In the genomic region with DNA sequence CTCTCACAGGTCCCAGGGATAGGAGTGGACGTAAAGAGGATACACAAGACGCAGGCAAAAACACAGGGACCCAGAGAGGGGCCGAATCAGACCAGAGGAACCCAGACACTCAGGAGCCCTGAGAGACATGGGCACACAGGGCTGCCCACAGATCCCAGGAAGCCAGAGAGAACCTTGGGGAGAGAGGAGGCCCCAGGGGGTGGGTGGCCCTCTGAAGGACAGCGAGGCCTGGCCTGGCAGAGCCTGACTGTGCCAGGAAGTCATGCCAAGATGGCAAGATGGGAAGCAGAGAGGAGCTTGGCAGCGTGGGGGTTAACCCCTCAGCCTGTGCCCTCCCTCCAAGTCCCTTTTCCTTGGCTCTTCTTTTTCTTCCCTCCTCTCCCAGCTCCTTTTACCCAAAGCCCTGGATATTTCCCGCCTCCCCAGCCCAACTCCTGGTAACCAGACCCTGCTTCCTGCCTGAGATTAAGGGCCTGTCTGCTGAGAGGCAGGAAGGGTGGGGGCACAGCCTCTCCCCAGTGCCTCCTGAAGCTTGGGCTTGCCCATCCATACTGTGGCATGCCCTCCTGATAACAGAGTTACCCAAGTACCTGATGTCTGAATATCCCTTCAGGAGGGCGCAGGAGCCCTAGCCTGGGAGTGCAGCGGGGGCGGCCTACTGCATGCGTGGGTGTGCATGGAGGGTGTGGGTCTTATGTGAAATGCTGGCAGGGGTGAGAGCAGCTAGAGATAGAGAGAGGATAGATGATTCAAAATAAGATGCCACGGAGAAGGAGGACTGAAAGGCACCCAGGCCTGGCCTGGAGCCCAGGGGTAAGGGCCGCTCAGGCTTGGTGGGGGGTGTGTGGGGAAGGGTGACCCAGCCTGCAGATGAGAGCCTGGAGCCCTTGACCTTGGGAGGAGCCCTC, we compare ENCODE assay signal across 18 cellular contexts. TPM values are rescaled to one million over a fixed set of nuclear protein-coding genes. Genes with fewer than 3 reads are reported as not detected.
DNase-seq lines count a peak whose midpoint lies in the region; ATAC-seq and TF ChIP-seq lines count a peak whose summit lies in the region.
"Had no signal": no experiment of that assay in that cellular context is flagged by ENCODE, and none has a peak within 500 bp of the region (broad histone marks: within the 10 kb centered on the region; RNA-seq: fewer than 3 reads in every experiment).

No MANE protein-coding gene starts in this region.

- H3K9ac ChIP-seq in neural progenitor cell, result no peak overlapping the region

- H3K27me3 Mint-ChIP-seq in activated T-cell treated with anti-CD3 and anti-CD28 coated beads, Interleukin-2, amount 50 U/mL, for 24 hours, result no peaks in the 10 kb centered on the region
- H3K27me3 Mint-ChIP-seq in activated T-helper 17 cell treated with anti-CD3 and anti-CD28 coated beads, Interleukin-2, amount 50 U/mL, for 72 hours, result no peaks in the 10 kb centered on the region
- H3K27me3 Mint-ChIP-seq in neural progenitor cell (ENCODE audit: insufficient read depth, low read depth), result peaks cover 28% of the 10 kb centered on the region

- peaks cover 4% of the 10 kb centered on the region for H4K20me1 ChIP-seq in neural progenitor cell (ENCODE audit: low read depth)

- H3K4me1 Mint-ChIP-seq in activated T-cell treated with anti-CD3 and anti-CD28 coated beads, Interleukin-2, amount 50 U/mL, for 24 hours (ENCODE audit: low read depth), result peaks cover 92% of the 10 kb centered on the region
- peaks cover 14% of the 10 kb centered on the region for H3K4me1 Mint-ChIP-seq in activated T-helper 17 cell treated with anti-CD3 and anti-CD28 coated beads, Interleukin-2, amount 50 U/mL, for 72 hours
- H3K4me1 Mint-ChIP-seq in neural progenitor cell, result peaks cover 4% of the 10 kb centered on the region

- H3K27me3 ChIP-seq in neural progenitor cell, result peaks cover 38% of the 10 kb centered on the region

- H3K36me3 ChIP-seq in HEK293 (ENCODE audit: control insufficient read depth in 2 of 2, insufficient read depth in 1 of 2, low read length in 2 of 2) (no peaks in the 10 kb centered on the region), neural progenitor cell (no peaks in the 10 kb centered on the region)
- H3K36me3 ChIP-seq: HAP-1, SJSA1 had no signal

- POLR2A ChIA-PET in HEK293 (lab: Yijun Ruan, JAX), result no interaction called here

- H3K9me3 Mint-ChIP-seq in activated T-cell treated with anti-CD3 and anti-CD28 coated beads, Interleukin-2, amount 50 U/mL, for 24 hours, result no peaks in the 10 kb centered on the region
- no peaks in the 10 kb centered on the region for H3K9me3 Mint-ChIP-seq in activated T-helper 17 cell treated with anti-CD3 and anti-CD28 coated beads, Interleukin-2, amount 50 U/mL, for 72 hours
- no peaks in the 10 kb centered on the region for H3K9me3 Mint-ChIP-seq in neural progenitor cell

- no peaks in the 10 kb centered on the region for H3K36me3 Mint-ChIP-seq in activated T-cell treated with anti-CD3 and anti-CD28 coated beads, Interleukin-2, amount 50 U/mL, for 24 hours (ENCODE audit: low read depth)
- no peaks in the 10 kb centered on the region for H3K36me3 Mint-ChIP-seq in activated T-helper 17 cell treated with anti-CD3 and anti-CD28 coated beads, Interleukin-2, amount 50 U/mL, for 72 hours (ENCODE audit: low read depth)
- H3K36me3 Mint-ChIP-seq in neural progenitor cell, result no peaks in the 10 kb centered on the region

- no peak overlapping the region for H3K4me3 Mint-ChIP-seq in activated T-cell treated with anti-CD3 and anti-CD28 coated beads, Interleukin-2, amount 50 U/mL, for 24 hours
- no peak overlapping the region for H3K4me3 Mint-ChIP-seq in activated T-helper 17 cell treated with anti-CD3 and anti-CD28 coated beads, Interleukin-2, amount 50 U/mL, for 72 hours
- no peak overlapping the region for H3K4me3 Mint-ChIP-seq in neural progenitor cell

- no peak overlapping the region for H3K4me2 ChIP-seq in neural progenitor cell

- H3K27ac ChIP-seq in HEK293 (ENCODE audit: extremely low read depth, low read depth, low read length) (no peak overlapping the region), neural progenitor cell (no peak overlapping the region)
- H3K27ac ChIP-seq: SJSA1 had no signal

- no peak overlapping the region for H3K27ac Mint-ChIP-seq in activated T-cell treated with anti-CD3 and anti-CD28 coated beads, Interleukin-2, amount 50 U/mL, for 24 hours
- peak overlapping the region; percentile 44 for H3K27ac Mint-ChIP-seq in activated T-helper 17 cell treated with anti-CD3 and anti-CD28 coated beads, Interleukin-2, amount 50 U/mL, for 72 hours
- peak overlapping the region; percentile 67 for H3K27ac Mint-ChIP-seq in neural progenitor cell

- H3K4me1 ChIP-seq in HEK293 (ENCODE audit: control insufficient read depth, insufficient read depth, low read length) (no peaks in the 10 kb centered on the region), neural progenitor cell (peaks cover 6% of the 10 kb centered on the region)
- H3K4me1 ChIP-seq: HAP-1, SJSA1 had no signal

- TF ChIP-seq CTCF in HEK293 (tag by site-specific recombination; IDR thresholded peaks at IDR 0.05), result no peak
- no peak for TF ChIP-seq CTCF in neural progenitor cell (IDR thresholded peaks at IDR 0.05)

- no peak overlapping the region for H2AFZ ChIP-seq in neural progenitor cell (replicated peaks)

- no peaks in the 10 kb centered on the region for H3K9me3 ChIP-seq in HEK293 (ENCODE audit: control insufficient read depth, insufficient read depth, low read depth, low read length)
- H3K9me3 ChIP-seq in neural progenitor cell (ENCODE audit: low read depth), result no peaks in the 10 kb centered on the region
- H3K9me3 ChIP-seq: HAP-1, SJSA1 had no signal

- CTCF ChIA-PET in HEK293 (lab: Yijun Ruan, JAX), result interaction anchor here (0.8 to 1.0 kb wide), 4 partner anchors 9 to 29 kb away, joined by 3 to 4 read pairs (median 4); no protein-coding TSS in a partner anchor

- H3K4me3 ChIP-seq in HEK293 (ENCODE audit: low read depth, low read length) (no peak overlapping the region), neural progenitor cell (no peak overlapping the region)
- H3K4me3 ChIP-seq: HAP-1, SJSA1 had no signal

- H3F3A ChIP-seq in neural progenitor cell (ENCODE audit: low read depth), result no peaks in the 10 kb centered on the region

- no peak for ATAC-seq in activated T-helper 17 cell treated with anti-CD3 and anti-CD28 coated beads, Interleukin-2, amount 50 U/mL, for 72 hours (replicated peaks)
- no peak for ATAC-seq in HG02885 (IDR thresholded peaks at IDR 0.05; ENCODE audit: poor library complexity, unreplicated experiment)
- ATAC-seq: sciatic nerve had no signal

- DNase-seq in activated T-cell treated with anti-CD3 and anti-CD28 coated beads, Interleukin-2, amount 50 U/mL, for 24 hours, result peak; percentile 36
- no peak for DNase-seq in activated T-cell treated with anti-CD3 and anti-CD28 coated beads, Interleukin-2, amount 50 U/mL, for 1 hour
- no peak for DNase-seq in neural progenitor cell (ENCODE audit: low spot score)
- no peak for DNase-seq in GDM1 (lab: John Stamatoyannopoulos, UW)
- no peak for DNase-seq in dedifferentiated amniotic fluid mesenchymal stem cell (ENCODE audit: extremely low spot score)
- DNase-seq: activated CD4-positive, alpha-beta T cell treated with anti-CD3 and anti-CD28 coated beads, Interleukin-2, amount 50 U/mL, for 4 hours; activated naive CD4-positive, alpha-beta T cell treated with anti-CD3 and anti-CD28 coated beads, Interleukin-2, amount 50 U/mL, for 16 hours; Kasumi-1; NCI-H1436; NCI-H345 had no signal

- no peaks in the 10 kb centered on the region for H3K79me2 ChIP-seq in neural progenitor cell (ENCODE audit: low read depth)

TF ChIP-seq in HEK293, 187 proteins besides CTCF, POLR2A, EP300 and RAD21 (continues in another document):
- TF ChIP-seq, protein P1, sequence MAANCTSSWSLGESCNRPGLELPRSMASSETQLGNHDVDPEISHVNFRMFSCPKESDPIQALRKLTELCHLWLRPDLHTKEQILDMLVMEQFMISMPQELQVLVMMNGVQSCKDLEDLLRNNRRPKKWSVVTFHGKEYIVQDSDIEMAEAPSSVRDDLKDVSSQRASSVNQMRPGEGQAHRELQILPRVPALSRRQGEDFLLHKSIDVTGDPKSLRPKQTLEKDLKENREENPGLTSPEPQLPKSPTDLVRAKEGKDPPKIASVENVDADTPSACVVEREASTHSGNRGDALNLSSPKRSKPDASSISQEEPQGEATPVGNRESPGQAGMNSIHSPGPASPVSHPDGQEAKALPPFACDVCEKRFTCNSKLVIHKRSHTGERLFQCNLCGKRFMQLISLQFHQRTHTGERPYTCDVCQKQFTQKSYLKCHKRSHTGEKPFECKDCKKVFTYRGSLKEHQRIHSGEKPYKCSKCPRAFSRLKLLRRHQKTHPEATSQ (tag by site-specific recombination; IDR thresholded peaks at IDR 0.05), result no peak
- TF ChIP-seq YY2 (tag by site-specific recombination; IDR thresholded peaks at IDR 0.05), result no peak
- TF ChIP-seq EGR2 (tag by site-specific recombination; IDR thresholded peaks at IDR 0.05; ENCODE audit: low read depth), result peak; percentile 85
- TF ChIP-seq, protein P2, sequence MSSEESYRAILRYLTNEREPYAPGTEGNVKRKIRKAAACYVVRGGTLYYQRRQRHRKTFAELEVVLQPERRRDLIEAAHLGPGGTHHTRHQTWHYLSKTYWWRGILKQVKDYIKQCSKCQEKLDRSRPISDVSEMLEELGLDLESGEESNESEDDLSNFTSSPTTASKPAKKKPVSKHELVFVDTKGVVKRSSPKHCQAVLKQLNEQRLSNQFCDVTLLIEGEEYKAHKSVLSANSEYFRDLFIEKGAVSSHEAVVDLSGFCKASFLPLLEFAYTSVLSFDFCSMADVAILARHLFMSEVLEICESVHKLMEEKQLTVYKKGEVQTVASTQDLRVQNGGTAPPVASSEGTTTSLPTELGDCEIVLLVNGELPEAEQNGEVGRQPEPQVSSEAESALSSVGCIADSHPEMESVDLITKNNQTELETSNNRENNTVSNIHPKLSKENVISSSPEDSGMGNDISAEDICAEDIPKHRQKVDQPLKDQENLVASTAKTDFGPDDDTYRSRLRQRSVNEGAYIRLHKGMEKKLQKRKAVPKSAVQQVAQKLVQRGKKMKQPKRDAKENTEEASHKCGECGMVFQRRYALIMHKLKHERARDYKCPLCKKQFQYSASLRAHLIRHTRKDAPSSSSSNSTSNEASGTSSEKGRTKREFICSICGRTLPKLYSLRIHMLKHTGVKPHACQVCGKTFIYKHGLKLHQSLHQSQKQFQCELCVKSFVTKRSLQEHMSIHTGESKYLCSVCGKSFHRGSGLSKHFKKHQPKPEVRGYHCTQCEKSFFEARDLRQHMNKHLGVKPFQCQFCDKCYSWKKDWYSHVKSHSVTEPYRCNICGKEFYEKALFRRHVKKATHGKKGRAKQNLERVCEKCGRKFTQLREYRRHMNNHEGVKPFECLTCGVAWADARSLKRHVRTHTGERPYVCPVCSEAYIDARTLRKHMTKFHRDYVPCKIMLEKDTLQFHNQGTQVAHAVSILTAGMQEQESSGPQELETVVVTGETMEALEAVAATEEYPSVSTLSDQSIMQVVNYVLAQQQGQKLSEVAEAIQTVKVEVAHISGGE (tag by site-specific recombination; conservative IDR thresholded peaks at IDR 0.05; ENCODE audit: low read depth), result no peak

RNA-seq across cellular contexts. Expression of a gene that starts 6.0 kb away (rescaled TPM):
- 10 to 100 TPM; 19.9 to 30.5 TPM for total RNA-seq in activated T-helper 17 cell treated with anti-CD3 and anti-CD28 coated beads, Interleukin-2, amount 50 U/mL, for 72 hours
- total RNA-seq in neural progenitor cell (ENCODE audit: low replicate concordance), result 0.12 TPM in 1 of 2 replicates, not detected in the other
- total RNA-seq: bronchial epithelial cell, fibroblast of lung, SJSA1 had no signal

RNA-seq across cellular contexts. Expression of a gene that starts 33.1 kb away (rescaled TPM):
- total RNA-seq in activated T-helper 17 cell treated with anti-CD3 and anti-CD28 coated beads, Interleukin-2, amount 50 U/mL, for 72 hours, result 10 to 100 TPM in 1 of 2 donors, 1 to 10 TPM in 1; 6.3 to 10.2 TPM
- 3.0 and 21.6 TPM in 2 replicates for total RNA-seq in neural progenitor cell (ENCODE audit: low replicate concordance)

Comparison
In these comparisons a context has a peak if more than half of its experiments do, and no peak if none do; other contexts are left out.
1. RNA of a gene that starts 6.0 kb away (total RNA-seq): 19.9 to 30.5 TPM in activated T-helper 17 cell treated with anti-CD3 and anti-CD28 coated beads, Interleukin-2, amount 50 U/mL, for 72 hours; 0.12 TPM in neural progenitor cell; every median in the first group is over 10 times any median in the second.